Comparison of ENCODE assay signal across 27 cellular contexts in genomic region chr10:60737242-60737641, GRCh38.
"Had no signal": no experiment of that assay in that cellular context is flagged by ENCODE, and none has a peak within 500 bp of the region (broad histone marks: within the 10 kb centered on the region; RNA-seq: fewer than 3 reads in every experiment).

No MANE protein-coding gene starts in this region.

- H3K27ac Mint-ChIP-seq: activated naive CD8-positive, alpha-beta T cell; activated T-helper 2 cell treated with anti-CD3 and anti-CD28 coated beads, Interferon-gamma antibody, Interleukin-2, Interleukin-4, amounts not matched to agents 10 μg/mL and 5 μg/mL and 100 μg/mL, durations not matched to agents 14 hours and 24 hours and 36 hours; immature natural killer cell; naive thymus-derived CD4-positive, alpha-beta T cell had no signal

- H3K9me3 Mint-ChIP-seq: activated T-cell treated with anti-CD3 and anti-CD28 coated beads, Interleukin-2, amount 50 U/mL, for 4 hours; activated T-helper 2 cell treated with anti-CD3 and anti-CD28 coated beads, Interferon-gamma antibody, Interleukin-2, Interleukin-4, amounts not matched to agents 10 μg/mL and 5 μg/mL and 100 μg/mL, durations not matched to agents 14 hours and 24 hours and 36 hours; immature natural killer cell; naive thymus-derived CD4-positive, alpha-beta T cell; neural crest cell had no signal

- H2AFZ ChIP-seq: hepatocyte had no signal

- H3K4me1 ChIP-seq: testis had no signal

- ATAC-seq: activated T-cell treated with anti-CD3 and anti-CD28 coated beads, Interleukin-2, amount 50 U/mL, for 4 hours; left lung; naive thymus-derived CD4-positive, alpha-beta T cell had no signal

- H3K36me3 Mint-ChIP-seq: activated naive CD8-positive, alpha-beta T cell; immature natural killer cell had no signal

- H3K9me3 ChIP-seq: adrenal gland, left lung, sigmoid colon, testis, vagina had no signal

- H3K4me3 ChIP-seq: adrenal gland, hepatocyte, left lung, lung, sigmoid colon, testis, vagina had no signal

- H3K4me2 ChIP-seq: hepatocyte had no signal

- H3K4me3 Mint-ChIP-seq: activated naive CD8-positive, alpha-beta T cell; activated T-cell treated with anti-CD3 and anti-CD28 coated beads, Interleukin-2, amount 50 U/mL, for 4 hours; immature natural killer cell; naive thymus-derived CD4-positive, alpha-beta T cell; neural crest cell had no signal

- DNase-seq: activated CD4-positive, CD25-positive, alpha-beta regulatory T cell treated with anti-CD3 and anti-CD28 coated beads, Interleukin-2, amount 50 U/mL, for 72 hours; activated CD8-positive, alpha-beta memory T cell treated with anti-CD3 and anti-CD28 coated beads for 24 hours; activated CD8-positive, alpha-beta memory T cell treated with anti-CD3 and anti-CD28 coated beads, Interleukin-2, amount 50 U/mL, for 48 hours; activated naive CD4-positive, alpha-beta T cell; activated T-cell treated with anti-CD3 and anti-CD28 coated beads, Interleukin-2, amount 50 U/mL, for 4 hours; adrenal gland; central memory CD4-positive, alpha-beta T cell; dermis blood vessel endothelial cell; effector CD8-positive, alpha-beta T cell; erythroblast; foreskin fibroblast; immature natural killer cell; left lung; naive thymus-derived CD4-positive, alpha-beta T cell; occipital lobe; sigmoid colon; stimulated activated CD4-positive, alpha-beta T cell treated with anti-CD3 and anti-CD28 coated beads, Interleukin-2, amount 100 ng/mL, for 48 hours; stimulated activated CD8-positive, alpha-beta memory T cell treated with anti-CD3 and anti-CD28 coated beads, Interleukin-4, amount 100 ng/mL, for 48 hours; stimulated activated naive CD4-positive, alpha-beta T cell; testis; WERI-Rb-1 had no signal

- H3K36me3 ChIP-seq: adrenal gland, left lung, sigmoid colon, vagina, WERI-Rb-1 had no signal

- H3K27ac ChIP-seq: adrenal gland, hepatocyte, left lung, sigmoid colon, testis, vagina, WERI-Rb-1 had no signal

- H3K79me2 ChIP-seq: hepatocyte had no signal

- H3K27me3 ChIP-seq: testis, vagina had no signal
